ENCODE assay signal across 8 cellular contexts in genomic region chr13:26721251-26721939, GRCh38.
A peak's percentile ranks its signal among the peaks of the same experiment; 100 is the strongest.
DNase-seq lines count a peak whose midpoint lies in the region; ATAC-seq lines count a peak whose summit lies in the region.

No MANE protein-coding gene starts in this region.

- DNase-seq in OCI-M1 (lab: John Stamatoyannopoulos, UW), result peak; percentile 0
- peak; percentile 12 for DNase-seq in stimulated activated CD4-positive, alpha-beta T cell treated with anti-CD3 and anti-CD28 coated beads, Interleukin-1b, Interleukin-23, amount 100 ng/mL, for 48 hours
- DNase-seq in NCI-H526 (lab: John Stamatoyannopoulos, UW), result no peak
- DNase-seq in amniotic stem cell (lab: John Stamatoyannopoulos, UW), result no peak
- DNase-seq in EL, result no peak

- peak overlapping the region; percentile 23 for H3K27ac Mint-ChIP-seq in activated naive CD4-positive, alpha-beta T cell treated with anti-CD3 and anti-CD28 coated beads, Interleukin-2, amount 50 U/mL, for 24 hours

- H3K4me1 Mint-ChIP-seq in activated naive CD4-positive, alpha-beta T cell treated with anti-CD3 and anti-CD28 coated beads, Interleukin-2, amount 50 U/mL, for 24 hours, result peaks cover 26% of the 10 kb centered on the region

- no peaks in the 10 kb centered on the region for H3K9me3 Mint-ChIP-seq in activated naive CD4-positive, alpha-beta T cell treated with anti-CD3 and anti-CD28 coated beads, Interleukin-2, amount 50 U/mL, for 24 hours

- H3K27me3 Mint-ChIP-seq in activated naive CD4-positive, alpha-beta T cell treated with anti-CD3 and anti-CD28 coated beads, Interleukin-2, amount 50 U/mL, for 24 hours, result no peaks in the 10 kb centered on the region

- peak overlapping the region; percentile 80 for H3K4me3 Mint-ChIP-seq in activated naive CD4-positive, alpha-beta T cell treated with anti-CD3 and anti-CD28 coated beads, Interleukin-2, amount 50 U/mL, for 24 hours

- ATAC-seq in GM21786 (IDR thresholded peaks at IDR 0.05; ENCODE audit: unreplicated experiment) (peak; percentile 58), GM21528 (IDR thresholded peaks at IDR 0.05; ENCODE audit: low FRiP score, unreplicated experiment) (no peak)

- no peaks in the 10 kb centered on the region for H3K36me3 Mint-ChIP-seq in activated naive CD4-positive, alpha-beta T cell treated with anti-CD3 and anti-CD28 coated beads, Interleukin-2, amount 50 U/mL, for 24 hours

Comparison
In these comparisons a context has a peak if more than half of its experiments do, and no peak if none do; other contexts are left out.
1. DNase-seq: peak in OCI-M1 (single experiment) and stimulated activated CD4-positive, alpha-beta T cell treated with anti-CD3 and anti-CD28 coated beads, Interleukin-1b, Interleukin-23, amount 100 ng/mL, for 48 hours (single experiment); none in NCI-H526 (0 of 2), amniotic stem cell (single experiment) and EL (single experiment).